10 cellular contexts compared by ENCODE assay signal in genomic region chr3:197406266-197406665, GRCh38.
DNase-seq lines count a peak whose midpoint lies in the region; ATAC-seq, FAIRE-seq and TF ChIP-seq lines count a peak whose summit lies in the region.
"Had no signal": no experiment of that assay in that cellular context is flagged by ENCODE, and none has a peak within 500 bp of the region (broad histone marks: within the 10 kb centered on the region; RNA-seq: fewer than 3 reads in every experiment).

No MANE protein-coding gene starts in this region.

- no peak for TF ChIP-seq EP300 in SK-N-SH (IDR thresholded peaks at IDR 0.05; ENCODE audit: borderline replicate concordance in 1 of 2, low read depth in 1 of 2, low read length in 1 of 2)

- peaks cover 0 to 2% of the 10 kb centered on the region in 2 experiments; a peak in 1 of 4 replicates for H3K4me1 ChIP-seq in SK-N-SH (ENCODE audit: control insufficient read depth in 1 of 2, insufficient read depth in 2 of 2, low read depth in 1 of 2, low read length in 1 of 2)
- peaks cover 9% of the 10 kb centered on the region for H3K4me1 ChIP-seq in upper lobe of right lung

- H3K79me2 ChIP-seq in SK-N-SH (ENCODE audit: insufficient read depth) = no peaks in the 10 kb centered on the region

- H3K27me3 ChIP-seq in SK-N-SH (ENCODE audit: insufficient read depth) (no peaks in the 10 kb centered on the region), upper lobe of right lung (no peaks in the 10 kb centered on the region)

- POLR2A ChIA-PET in SK-N-SH (lab: Yijun Ruan, JAX) = no interaction called here

- TF ChIP-seq RAD21 in SK-N-SH (IDR thresholded peaks at IDR 0.05; ENCODE audit: low read length) = no peak

- H3K4me3 ChIP-seq in SK-N-SH (ENCODE audit: low read depth in 2 of 2, low read length in 1 of 2) = no peak overlapping the region
- no peak overlapping the region for H3K4me3 ChIP-seq in fibroblast of villous mesenchyme (ENCODE audit: low read depth, low read length)
- no peak overlapping the region for H3K4me3 ChIP-seq in upper lobe of right lung

- FAIRE-seq in GM19239 (lab: Jason Lieb, UNC) = no peak

- H3K36me3 ChIP-seq in SK-N-SH (replicated peaks in 1 of 2; ENCODE audit: control insufficient read depth in 1 of 2, insufficient read depth in 2 of 2, low read length in 1 of 2) (no peaks in the 10 kb centered on the region), upper lobe of right lung (no peaks in the 10 kb centered on the region)

- DNase-seq in SK-N-SH (peak; percentile 36), fibroblast of villous mesenchyme (ENCODE audit: low read depth) (peak; percentile 55), mucosa of gallbladder (ENCODE audit: low spot score) (peak; percentile 28), upper lobe of right lung (peak; percentile 73), GM19239 (ENCODE audit: insufficient read length, low spot score) (no peak), NCI-H69 (lab: John Stamatoyannopoulos, UW) (no peak)
- DNase-seq in NK-92 treated with Interleukin-12 subunit alpha and Interleukin-12 subunit beta, amount 100 ng/mL, for 24 hours (lab: John Stamatoyannopoulos, UW) = no peak
- DNase-seq: activated naive CD4-positive, alpha-beta T cell treated with anti-CD3 and anti-CD28 coated beads, Interleukin-2, amount 10 ng/mL, durations not matched to agents 7 days and 5 days; glutamatergic neuron; mesendoderm had no signal

- CTCF ChIA-PET in SK-N-SH (lab: Yijun Ruan, JAX) = no interaction called here

- no peaks in the 10 kb centered on the region for H4K20me1 ChIP-seq in SK-N-SH (ENCODE audit: insufficient read depth)

- no peak overlapping the region for H3K27ac ChIP-seq in SK-N-SH (ENCODE audit: low read depth in 2 of 2, low read length in 1 of 2)
- peak overlapping the region; percentile 42 for H3K27ac ChIP-seq in upper lobe of right lung

- TF ChIP-seq CTCF in SK-N-SH (IDR thresholded peaks at IDR 0.05) (no peak), fibroblast of villous mesenchyme (IDR thresholded peaks at IDR 0.05; ENCODE audit: insufficient read depth, low read depth, low read length) (no peak), upper lobe of right lung (IDR thresholded peaks at IDR 0.05) (no peak)

- no peaks in the 10 kb centered on the region for H3K9me2 ChIP-seq in SK-N-SH

- no peaks in the 10 kb centered on the region for H3F3A ChIP-seq in SK-N-SH (replicated peaks; ENCODE audit: insufficient read depth)

- no peaks in the 10 kb centered on the region for H3K9me3 ChIP-seq in SK-N-SH
- H3K9me3 ChIP-seq in upper lobe of right lung = no peaks in the 10 kb centered on the region

- intact Hi-C loops in upper lobe of right lung (cut with DNase I) = no loop called here

- peak; percentile 76 for ATAC-seq in upper lobe of right lung

- no peak overlapping the region for H2AFZ ChIP-seq in SK-N-SH (ENCODE audit: low read depth)

- H3K9ac ChIP-seq in SK-N-SH = no peak overlapping the region

- 52% methylated on average over 7 of the region's 7 CpGs for WGBS in SK-N-SH (ENCODE audit: low lambda C conversion rate)

- H3K4me2 ChIP-seq in SK-N-SH = no peak overlapping the region

TF ChIP-seq in SK-N-SH, 30 proteins besides CTCF, POLR2A, EP300 and RAD21:
- TF ChIP-seq RCOR1 (IDR thresholded peaks at IDR 0.05; ENCODE audit: low read length) (no peak), GABPA (IDR thresholded peaks at IDR 0.05; ENCODE audit: low read depth) (no peak), NFIC (IDR thresholded peaks at IDR 0.05; ENCODE audit: borderline replicate concordance) (peak; percentile 49), FOSL2 (IDR thresholded peaks at IDR 0.05; ENCODE audit: borderline replicate concordance, low read depth) (no peak), PBX3 (IDR thresholded peaks at IDR 0.05) (no peak)

Comparison
In these comparisons a context has a peak if more than half of its experiments do, and no peak if none do; other contexts are left out.
1. DNase-seq: peak in SK-N-SH (single experiment), fibroblast of villous mesenchyme (single experiment), mucosa of gallbladder (single experiment) and upper lobe of right lung (single experiment); none in GM19239 (single experiment), NCI-H69 (single experiment) and NK-92 treated with Interleukin-12 subunit alpha and Interleukin-12 subunit beta, amount 100 ng/mL, for 24 hours (single experiment).